Comparison of ENCODE assay signal across 11 cellular contexts in the genomic region with DNA sequence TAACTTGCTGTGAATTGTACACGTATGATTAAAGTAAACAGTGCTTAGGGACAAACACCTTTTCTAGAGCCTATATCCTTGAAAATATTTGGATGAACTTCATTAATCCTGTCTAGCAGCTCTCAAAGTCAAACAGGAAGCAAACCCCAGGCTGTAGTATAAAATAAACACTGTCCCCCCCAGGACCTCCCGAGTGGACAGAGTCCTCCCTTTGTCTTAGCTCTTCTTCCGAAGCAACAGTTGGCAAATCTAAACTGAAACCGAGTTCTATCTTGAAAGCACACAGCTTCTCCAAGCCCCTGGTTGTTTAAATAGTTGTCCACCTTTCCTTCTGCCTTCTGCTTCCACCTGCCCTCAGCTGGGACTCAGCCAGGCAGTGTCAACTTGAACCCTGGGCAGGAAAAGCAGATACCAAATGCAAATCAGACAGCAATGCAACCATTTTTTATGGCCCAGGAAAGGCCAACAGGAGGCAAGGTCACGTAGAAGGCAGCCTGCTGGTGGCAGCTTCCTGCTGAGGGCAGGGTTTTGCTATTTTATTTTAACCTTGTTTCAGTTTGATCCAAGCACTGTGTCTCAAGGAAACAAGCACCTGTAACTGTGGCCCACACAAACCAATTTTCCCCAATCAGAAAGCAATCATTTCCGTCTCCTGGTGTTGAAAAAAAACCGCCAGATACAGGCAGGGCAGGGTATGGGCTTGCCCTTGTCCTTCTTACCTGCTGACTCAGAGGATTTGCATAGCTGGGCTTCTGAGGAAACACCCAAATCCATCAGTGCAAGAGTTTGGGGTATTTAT.
DNase-seq lines count a peak whose midpoint lies in the region; ATAC-seq, FAIRE-seq and TF ChIP-seq lines count a peak whose summit lies in the region.
"Had no signal": no experiment of that assay in that cellular context is flagged by ENCODE, and none has a peak within 500 bp of the region (broad histone marks: within the 10 kb centered on the region; RNA-seq: fewer than 3 reads in every experiment).

No MANE protein-coding gene starts in this region.

- no peak overlapping the region for H3K27ac Mint-ChIP-seq in mesothelial cell of epicardium
- H3K27ac Mint-ChIP-seq: activated CD8-positive, alpha-beta memory T cell treated with anti-CD3 and anti-CD28 coated beads, Interleukin-2, amount 10 ng/mL, durations not matched to agents 7 days and 5 days had no signal

- no peak for TF ChIP-seq CTCF in keratinocyte (optimal IDR thresholded peaks at IDR 0.05 in 1 of 3, IDR thresholded peaks at IDR 0.05 in 1 of 3, conservative IDR thresholded peaks at IDR 0.05 in 1 of 3; ENCODE audit: extremely low read depth in 1 of 3, insufficient read depth in 2 of 3, low read length in 3 of 3)
- TF ChIP-seq CTCF in mesothelial cell of epicardium (IDR thresholded peaks at IDR 0.05; ENCODE audit: unreplicated experiment): no peak

- no peaks in the 10 kb centered on the region for H3K9me3 Mint-ChIP-seq in mesothelial cell of epicardium

- H3K36me3 ChIP-seq in keratinocyte (ENCODE audit: control insufficient read depth in 2 of 2, extremely low read depth in 1 of 2, insufficient read depth in 2 of 2, low read length in 2 of 2): no peaks in the 10 kb centered on the region

- peak overlapping the region; percentile 30 for H2AFZ ChIP-seq in keratinocyte (ENCODE audit: control insufficient read depth, low read length)

- no peaks in the 10 kb centered on the region for H4K20me1 ChIP-seq in keratinocyte (ENCODE audit: control insufficient read depth, extremely low read depth, insufficient read depth, low read length)

- peak overlapping the region; percentile 78 for H3K27ac ChIP-seq in keratinocyte (ENCODE audit: control insufficient read depth, insufficient read depth, low read length)

- peaks cover 5% of the 10 kb centered on the region for H3K4me1 Mint-ChIP-seq in mesothelial cell of epicardium
- H3K4me1 Mint-ChIP-seq: activated CD8-positive, alpha-beta memory T cell treated with anti-CD3 and anti-CD28 coated beads, Interleukin-2, amount 10 ng/mL, durations not matched to agents 7 days and 5 days had no signal

- no peak overlapping the region for H3K4me3 ChIP-seq in keratinocyte (ENCODE audit: control insufficient read depth in 2 of 3, extremely low read depth in 1 of 3, insufficient read depth in 2 of 3, low read depth in 1 of 3, low read length in 3 of 3)

- peaks cover 34% of the 10 kb centered on the region for H3K4me1 ChIP-seq in keratinocyte (ENCODE audit: control insufficient read depth, extremely low read depth, insufficient read depth, low read length)

- H3K4me2 ChIP-seq in keratinocyte (ENCODE audit: control insufficient read depth, extremely low read depth, insufficient read depth, low read depth, low read length): peak overlapping the region; percentile 62

- dilution Hi-C loops in keratinocyte (cut with MboI; ENCODE audit: extremely low pct_ligation_motif_present, low sequenced_read_pairs): no loop called here

- H3K27me3 Mint-ChIP-seq in mesothelial cell of epicardium (ENCODE audit: low read depth): peaks cover 1% of the 10 kb centered on the region
- H3K27me3 Mint-ChIP-seq: activated CD8-positive, alpha-beta memory T cell treated with anti-CD3 and anti-CD28 coated beads, Interleukin-2, amount 10 ng/mL, durations not matched to agents 7 days and 5 days had no signal

- peak; percentile 87 for FAIRE-seq in keratinocyte (lab: Jason Lieb, UNC)

- DNase-seq in NCI-H2196 treated with DMSO at 0.1 percent for 48 hours (lab: John Stamatoyannopoulos, UW; ENCODE audit: unreplicated experiment) (peak; percentile 5), keratinocyte (ENCODE audit: low read depth, low spot score) (no peak), left lobe of liver (ENCODE audit: low spot score) (no peak), AML-193 (lab: John Stamatoyannopoulos, UW) (no peak), mesothelial cell of epicardium (ENCODE audit: low spot score in 2 of 2, unreplicated experiment in 2 of 2) (no peak)
- no peak for DNase-seq in NK-92 treated with Interleukin-12 subunit alpha and Interleukin-12 subunit beta, amount 100 ng/mL, for 24 hours (lab: John Stamatoyannopoulos, UW)
- DNase-seq: activated CD8-positive, alpha-beta memory T cell treated with anti-CD3 and anti-CD28 coated beads, Interleukin-2, amount 10 ng/mL, durations not matched to agents 7 days and 5 days; effector memory CD4-positive, alpha-beta T cell; NCI-H187 had no signal

- peak overlapping the region; percentile 15 for H3K9ac ChIP-seq in keratinocyte (ENCODE audit: control insufficient read depth, extremely low read depth, insufficient read depth, low read length)

- no peaks in the 10 kb centered on the region for H3K9me1 ChIP-seq in keratinocyte (ENCODE audit: control insufficient read depth, extremely low read depth, insufficient read depth, low read length)

- no peaks in the 10 kb centered on the region for H3K9me3 ChIP-seq in keratinocyte (ENCODE audit: control insufficient read depth, low read depth, low read length)

- no peak overlapping the region for H3K4me3 Mint-ChIP-seq in mesothelial cell of epicardium
- H3K4me3 Mint-ChIP-seq: activated CD8-positive, alpha-beta memory T cell treated with anti-CD3 and anti-CD28 coated beads, Interleukin-2, amount 10 ng/mL, durations not matched to agents 7 days and 5 days had no signal

- peak; percentile 75 for ATAC-seq in GM18873 (IDR thresholded peaks at IDR 0.05; ENCODE audit: low FRiP score, unreplicated experiment)
- peak; percentile 64 for ATAC-seq in HG02588 (IDR thresholded peaks at IDR 0.05; ENCODE audit: unreplicated experiment)
- ATAC-seq in left lobe of liver: no peak
- ATAC-seq: activated CD8-positive, alpha-beta memory T cell treated with anti-CD3 and anti-CD28 coated beads, Interleukin-2, amount 10 ng/mL, durations not matched to agents 7 days and 5 days had no signal

- no peaks in the 10 kb centered on the region for H3K79me2 ChIP-seq in keratinocyte (ENCODE audit: control insufficient read depth, insufficient read depth, low read length)

- H3K36me3 Mint-ChIP-seq in mesothelial cell of epicardium: no peaks in the 10 kb centered on the region
- H3K36me3 Mint-ChIP-seq: activated CD8-positive, alpha-beta memory T cell treated with anti-CD3 and anti-CD28 coated beads, Interleukin-2, amount 10 ng/mL, durations not matched to agents 7 days and 5 days had no signal

- H3K27me3 ChIP-seq in keratinocyte (ENCODE audit: control insufficient read depth, extremely low read depth, insufficient read depth, low read length): no peaks in the 10 kb centered on the region
